ENCODE assay signal across 11 cellular contexts in genomic region chr10:69425513-69426298, GRCh38. TPM values are rescaled to one million over a fixed set of nuclear protein-coding genes. Genes with fewer than 3 reads are reported as not detected.
DNase-seq lines count a peak whose midpoint lies in the region; ATAC-seq lines count a peak whose summit lies in the region.
"Had no signal": no experiment of that assay in that cellular context is flagged by ENCODE, and none has a peak within 500 bp of the region (broad histone marks: within the 10 kb centered on the region; RNA-seq: fewer than 3 reads in every experiment).

No MANE protein-coding gene starts in this region.

- H3K36me3 Mint-ChIP-seq in T-helper 2 cell treated with Interferon-gamma antibody and Interleukin-4, amounts not matched to agents 5 μg/mL and 100 μg/mL, for 36 hours (ENCODE audit: low read depth): no peaks in the 10 kb centered on the region
- no peaks in the 10 kb centered on the region for H3K36me3 Mint-ChIP-seq in dendritic cell treated with granulocyte-macrophage colony-stimulating factor and Interleukin-4, amounts not matched to agents 40 ng/mL and 50 ng/mL, for 4 days (ENCODE audit: low read depth)

- DNase-seq in T-helper 2 cell (peak in 3 of 5 experiments; percentile 49 to 66 (median 57)), NCI-H2196 treated with DMSO at 0.1 percent for 48 hours (lab: John Stamatoyannopoulos, UW; ENCODE audit: unreplicated experiment) (peak; percentile 21), renal cortical epithelial cell (ENCODE audit: low read depth) (peak; percentile 48), C1 segment of cervical spinal cord (lab: John Stamatoyannopoulos, UW) (no peak), hypothalamus (lab: John Stamatoyannopoulos, UW) (no peak)
- no peak for DNase-seq in T-helper 2 cell treated with Interferon-gamma antibody and Interleukin-4, amounts not matched to agents 5 μg/mL and 100 μg/mL, for 36 hours (ENCODE audit: low spot score)
- DNase-seq: HCEC 1CT, thyroid gland had no signal

- H3K4me3 Mint-ChIP-seq in T-helper 2 cell treated with Interferon-gamma antibody and Interleukin-4, amounts not matched to agents 5 μg/mL and 100 μg/mL, for 36 hours: no peak overlapping the region
- H3K4me3 Mint-ChIP-seq in dendritic cell treated with granulocyte-macrophage colony-stimulating factor and Interleukin-4, amounts not matched to agents 40 ng/mL and 50 ng/mL, for 4 days: no peak overlapping the region
- H3K4me3 Mint-ChIP-seq: IgD-negative memory B cell had no signal

- peaks cover 23% of the 10 kb centered on the region for H3K4me1 Mint-ChIP-seq in T-helper 2 cell treated with Interferon-gamma antibody and Interleukin-4, amounts not matched to agents 5 μg/mL and 100 μg/mL, for 36 hours (ENCODE audit: low read depth)
- H3K4me1 Mint-ChIP-seq in dendritic cell treated with granulocyte-macrophage colony-stimulating factor and Interleukin-4, amounts not matched to agents 40 ng/mL and 50 ng/mL, for 4 days (ENCODE audit: low read depth): peaks cover 41% of the 10 kb centered on the region

- intact Hi-C loops in dendritic cell treated with granulocyte-macrophage colony-stimulating factor and Interleukin-4, amounts not matched to agents 40 ng/mL and 50 ng/mL, for 4 days (cut with micrococcal nuclease): loop anchor here (10.0 kb wide), 1 partner anchor 209 kb away; the partner anchor contains the start of gene FAM241B

- no peak overlapping the region for H3K27ac Mint-ChIP-seq in T-helper 2 cell treated with Interferon-gamma antibody and Interleukin-4, amounts not matched to agents 5 μg/mL and 100 μg/mL, for 36 hours
- peak overlapping the region; percentile 53 for H3K27ac Mint-ChIP-seq in dendritic cell treated with granulocyte-macrophage colony-stimulating factor and Interleukin-4, amounts not matched to agents 40 ng/mL and 50 ng/mL, for 4 days

- no peak for ATAC-seq in HG03432 (IDR thresholded peaks at IDR 0.05; ENCODE audit: unreplicated experiment)

- no peaks in the 10 kb centered on the region for H3K27me3 Mint-ChIP-seq in T-helper 2 cell treated with Interferon-gamma antibody and Interleukin-4, amounts not matched to agents 5 μg/mL and 100 μg/mL, for 36 hours (ENCODE audit: low read depth)
- peaks cover 8% of the 10 kb centered on the region for H3K27me3 Mint-ChIP-seq in dendritic cell treated with granulocyte-macrophage colony-stimulating factor and Interleukin-4, amounts not matched to agents 40 ng/mL and 50 ng/mL, for 4 days

- H3K9me3 Mint-ChIP-seq in T-helper 2 cell treated with Interferon-gamma antibody and Interleukin-4, amounts not matched to agents 5 μg/mL and 100 μg/mL, for 36 hours: no peaks in the 10 kb centered on the region
- no peaks in the 10 kb centered on the region for H3K9me3 Mint-ChIP-seq in dendritic cell treated with granulocyte-macrophage colony-stimulating factor and Interleukin-4, amounts not matched to agents 40 ng/mL and 50 ng/mL, for 4 days
- H3K9me3 Mint-ChIP-seq: IgD-negative memory B cell had no signal

RNA-seq across cellular contexts. Expression of gene TACR2, which starts 9.0 kb away (rescaled TPM):
- 0.05 TPM in 1 of 2 replicates, not detected in the other for total RNA-seq in renal cortical epithelial cell
- total RNA-seq: thyroid gland had no signal

RNA-seq across cellular contexts. Expression of gene TSPAN15, which starts 25.6 kb away (rescaled TPM):
- total RNA-seq in renal cortical epithelial cell: 56.6 and 63.0 TPM in 2 replicates

Comparison
In these comparisons a context has a peak if more than half of its experiments do, and no peak if none do; other contexts are left out.
1. DNase-seq: peak in T-helper 2 cell (3 of 5), NCI-H2196 treated with DMSO at 0.1 percent for 48 hours (single experiment) and renal cortical epithelial cell (single experiment); none in T-helper 2 cell treated with Interferon-gamma antibody and Interleukin-4, amounts not matched to agents 5 μg/mL and 100 μg/mL, for 36 hours (single experiment), C1 segment of cervical spinal cord (0 of 14) and hypothalamus (0 of 51).